ENCODE assay signal across 8 cellular contexts in genomic region chr14:102437997-102438922, GRCh38.
DNase-seq lines count a peak whose midpoint lies in the region; ATAC-seq, FAIRE-seq and TF ChIP-seq lines count a peak whose summit lies in the region.

No MANE protein-coding gene starts in this region.

- no peak for ATAC-seq in GM19035 (IDR thresholded peaks at IDR 0.05; ENCODE audit: unreplicated experiment)

- peaks cover 8 to 10% of the 10 kb centered on the region in 2 experiments for H3K36me3 ChIP-seq in keratinocyte (ENCODE audit: control insufficient read depth in 2 of 2, extremely low read depth in 1 of 2, insufficient read depth in 2 of 2, low read length in 2 of 2)

- DNase-seq in A172 (ENCODE audit: low spot score) (peak; percentile 54), GM19240 (ENCODE audit: insufficient read length, low spot score) (peak; percentile 33), NCI-H2196 (lab: John Stamatoyannopoulos, UW; ENCODE audit: unreplicated experiment) (peak; percentile 68), cardiac fibroblast (ENCODE audit: low read depth in 2 of 2) (peak; percentile 85 to 86), keratinocyte (ENCODE audit: low read depth, low spot score) (peak; percentile 25)
- peak; percentile 21 for DNase-seq in activated CD4-positive, CD25-positive, alpha-beta regulatory T cell treated with anti-CD3 and anti-CD28 coated beads, Interleukin-2, amount 50 U/mL, for 16 hours (ENCODE audit: low read depth, low spot score)
- DNase-seq in stimulated activated CD4-positive, alpha-beta T cell treated with anti-CD3 and anti-CD28 coated beads, Interleukin-12 subunit alpha, Interleukin-12 subunit beta, amount 100 ng/mL, for 24 hours (ENCODE audit: low read depth in 2 of 2), result peak; percentile 28 to 65

- H3K4me3 ChIP-seq in cardiac fibroblast (replicated peaks in 1 of 2; ENCODE audit: low read depth in 2 of 2, low read length in 2 of 2) (peak overlapping the region in 1 of 2 donors; percentile 9), keratinocyte (ENCODE audit: control insufficient read depth in 2 of 3, extremely low read depth in 1 of 3, insufficient read depth in 2 of 3, low read depth in 1 of 3, low read length in 3 of 3) (peak overlapping the region in 1 of 3 experiments; percentile 29)

- no peaks in the 10 kb centered on the region for H4K20me1 ChIP-seq in keratinocyte (ENCODE audit: control insufficient read depth, extremely low read depth, insufficient read depth, low read length)

- H2AFZ ChIP-seq in keratinocyte (ENCODE audit: control insufficient read depth, low read length), result peak overlapping the region; percentile 84

- no peaks in the 10 kb centered on the region for H3K4me1 ChIP-seq in keratinocyte (ENCODE audit: control insufficient read depth, extremely low read depth, insufficient read depth, low read length)

- H3K9me3 ChIP-seq in keratinocyte (ENCODE audit: control insufficient read depth, low read depth, low read length), result no peaks in the 10 kb centered on the region

- H3K9me1 ChIP-seq in keratinocyte (ENCODE audit: control insufficient read depth, extremely low read depth, insufficient read depth, low read length), result no peaks in the 10 kb centered on the region

- peak; percentile 80 for FAIRE-seq in keratinocyte (lab: Jason Lieb, UNC)

- H3K79me2 ChIP-seq in keratinocyte (ENCODE audit: control insufficient read depth, insufficient read depth, low read length), result no peaks in the 10 kb centered on the region

- peak overlapping the region; percentile 78 for H3K4me2 ChIP-seq in keratinocyte (ENCODE audit: control insufficient read depth, extremely low read depth, insufficient read depth, low read depth, low read length)

- H3K27me3 ChIP-seq in keratinocyte (ENCODE audit: control insufficient read depth, extremely low read depth, insufficient read depth, low read length), result no peaks in the 10 kb centered on the region

- no peak overlapping the region for H3K27ac ChIP-seq in keratinocyte (ENCODE audit: control insufficient read depth, insufficient read depth, low read length)

- dilution Hi-C loops in keratinocyte (cut with MboI; ENCODE audit: extremely low pct_ligation_motif_present, low sequenced_read_pairs), result no loop called here

- peak; percentile 74 for TF ChIP-seq CTCF in cardiac fibroblast (IDR thresholded peaks at IDR 0.05; ENCODE audit: low read depth, low read length)
- peak; percentile 55 to 98 (median 86) for TF ChIP-seq CTCF in keratinocyte (optimal IDR thresholded peaks at IDR 0.05 in 1 of 3, IDR thresholded peaks at IDR 0.05 in 1 of 3, conservative IDR thresholded peaks at IDR 0.05 in 1 of 3; ENCODE audit: extremely low read depth in 1 of 3, insufficient read depth in 2 of 3, low read length in 3 of 3)

- H3K9ac ChIP-seq in keratinocyte (ENCODE audit: control insufficient read depth, extremely low read depth, insufficient read depth, low read length), result peak overlapping the region; percentile 4

Comparison
In these comparisons a context has a peak if more than half of its experiments do, and no peak if none do; other contexts are left out.
1. DNase-seq: peak in every context shown above with its lines; median percentile 86 in cardiac fibroblast; 68 in NCI-H2196; 54 in A172; 46 in stimulated activated CD4-positive, alpha-beta T cell treated with anti-CD3 and anti-CD28 coated beads, Interleukin-12 subunit alpha, Interleukin-12 subunit beta, amount 100 ng/mL, for 24 hours; 33 in GM19240; 25 in keratinocyte; 21 in activated CD4-positive, CD25-positive, alpha-beta regulatory T cell treated with anti-CD3 and anti-CD28 coated beads, Interleukin-2, amount 50 U/mL, for 16 hours.